Comparison of ENCODE assay signal across 17 cellular contexts in the genomic region with DNA sequence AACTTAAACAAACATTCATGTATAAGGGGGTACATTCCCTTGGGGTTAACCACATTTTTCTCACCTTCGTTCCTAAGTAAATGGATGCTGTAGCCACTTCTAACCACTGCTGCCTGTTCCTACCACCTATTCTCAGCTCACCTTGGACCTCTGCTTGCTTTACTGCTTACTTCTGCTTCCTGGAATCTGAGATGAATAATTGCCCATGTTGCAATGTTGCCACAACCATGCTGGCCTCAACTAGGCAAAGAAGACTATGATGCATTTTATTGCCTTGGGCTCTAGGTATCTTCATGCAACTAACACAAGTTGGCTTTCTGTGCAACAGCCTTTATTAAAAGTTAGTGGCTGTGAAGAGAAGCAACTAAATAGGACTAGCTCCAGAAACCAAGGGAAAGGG.
DNase-seq lines count a peak whose midpoint lies in the region; ATAC-seq, FAIRE-seq and TF ChIP-seq lines count a peak whose summit lies in the region.
"Had no signal": no experiment of that assay in that cellular context is flagged by ENCODE, and none has a peak within 500 bp of the region (broad histone marks: within the 10 kb centered on the region; RNA-seq: fewer than 3 reads in every experiment).

No MANE protein-coding gene starts in this region.

- H3K23ac ChIP-seq in H1 (ENCODE audit: insufficient read length): no peak overlapping the region

- H4K20me1 ChIP-seq in H1 (replicated peaks in 1 of 2; ENCODE audit: control insufficient read depth in 1 of 2, insufficient read depth in 2 of 2, low read length in 2 of 2) (no peaks in the 10 kb centered on the region), osteoblast (ENCODE audit: insufficient read depth, low read length) (no peaks in the 10 kb centered on the region)

- H4K8ac ChIP-seq in H1 (ENCODE audit: extremely low read depth, insufficient read depth, low read length): no peak overlapping the region

- H3K56ac ChIP-seq in H1 (replicated peaks; ENCODE audit: insufficient read length, low read depth, low read length): no peak overlapping the region

- WGBS in H1 (ENCODE audit: extremely low coverage in 1 of 2, insufficient coverage in 1 of 2, insufficient read length in 1 of 2, insufficient replicate concordance in 2 of 2, low coverage in 1 of 2, low lambda C conversion rate in 2 of 2, missing lambda C conversion rate in 1 of 2), 2 experiments: 94% methylated on average over 1 of the region's 1 CpG; no CpG with 5 or more reads in 1 of the 2 experiments

- no peak for ATAC-seq in HG03521 (IDR thresholded peaks at IDR 0.05; ENCODE audit: unreplicated experiment)
- ATAC-seq: activated CD4-positive, CD25-positive, alpha-beta regulatory T cell treated with anti-CD3 and anti-CD28 coated beads, Interleukin-2, amount 50 U/mL, for 24 hours; HCT116; heart left ventricle; naive thymus-derived CD4-positive, alpha-beta T cell had no signal

- H3K79me1 ChIP-seq in H1 (ENCODE audit: low read depth, low read length): no peaks in the 10 kb centered on the region

- H3K79me2 ChIP-seq in H1 (ENCODE audit: control insufficient read depth in 1 of 2, insufficient read depth in 2 of 2, low read length in 2 of 2) (no peaks in the 10 kb centered on the region), osteoblast (ENCODE audit: insufficient read depth, low read length) (no peaks in the 10 kb centered on the region)

- CTCF ChIA-PET in H1 (lab: Charles Lee; ENCODE audit: partially characterized antibody): interaction anchor here (0.9 kb wide), 2 partner anchors 37 to 115 kb away, joined by 3 read pairs; no protein-coding TSS in a partner anchor

- POLR2A ChIA-PET in H1 (lab: Charles Lee; ENCODE audit: partially characterized antibody): no interaction called here

- H3K9me3 ChIP-seq in H1 (ENCODE audit: insufficient read depth in 2 of 2, low read depth in 1 of 2, low read length in 1 of 2) (no peaks in the 10 kb centered on the region), osteoblast (ENCODE audit: low read depth, low read length) (no peaks in the 10 kb centered on the region)
- H3K9me3 ChIP-seq: heart left ventricle had no signal

- H2BK5ac ChIP-seq in H1 (ENCODE audit: low read depth, low read length): no peak overlapping the region

- H3K4me2 ChIP-seq in H1 (ENCODE audit: insufficient read depth in 1 of 2, low read depth in 2 of 2, low read length in 2 of 2) (no peak overlapping the region), osteoblast (ENCODE audit: insufficient read depth, low read length) (no peak overlapping the region)

- no peak overlapping the region for H2BK120ac ChIP-seq in H1 (replicated peaks; ENCODE audit: low read depth, low read length)

- H3K27me3 ChIP-seq in H1 (replicated peaks in 1 of 4; ENCODE audit: control insufficient read depth in 3 of 4, extremely low read depth in 1 of 4, insufficient read depth in 3 of 4, low read length in 3 of 4): peaks cover 0 to 2% (median 0%) of the 10 kb centered on the region in 4 experiments; a peak in 1 of 7 replicates
- no peaks in the 10 kb centered on the region for H3K27me3 ChIP-seq in osteoblast (ENCODE audit: insufficient read depth, low read length)
- H3K27me3 ChIP-seq: heart left ventricle had no signal

- H3K18ac ChIP-seq in H1 (ENCODE audit: extremely low read depth, low read length): no peak overlapping the region

- H3K4me1 ChIP-seq in H1 (replicated peaks in 1 of 4; ENCODE audit: control insufficient read depth in 3 of 4, insufficient read depth in 4 of 4, low read length in 3 of 4) (no peaks in the 10 kb centered on the region), osteoblast (ENCODE audit: insufficient read depth, low read length) (peaks cover 4% of the 10 kb centered on the region)
- H3K4me1 ChIP-seq: heart left ventricle had no signal

- H3K14ac ChIP-seq in H1 (ENCODE audit: insufficient read length): no peak overlapping the region

- no peaks in the 10 kb centered on the region for H3K23me2 ChIP-seq in H1 (ENCODE audit: low read depth, low read length)

- TF ChIP-seq EP300 in H1 (IDR thresholded peaks at IDR 0.05; ENCODE audit: borderline replicate concordance in 1 of 2, low read depth in 2 of 2, low read length in 2 of 2): no peak

- no peak overlapping the region for H2BK15ac ChIP-seq in H1 (ENCODE audit: low read length)

- H3K27ac ChIP-seq in H1 (ENCODE audit: low read depth, low read length) (no peak overlapping the region), osteoblast (ENCODE audit: low read depth, low read length) (no peak overlapping the region)
- H3K27ac ChIP-seq: heart left ventricle had no signal

- H3K4me3 ChIP-seq in H1 (ENCODE audit: extremely low read depth in 1 of 4, insufficient read depth in 2 of 4, low read depth in 3 of 4, low read length in 4 of 4) (no peak overlapping the region), osteoblast (ENCODE audit: insufficient read depth, low read length) (no peak overlapping the region)
- H3K4me3 ChIP-seq: heart left ventricle had no signal

- no peak overlapping the region for H2BK12ac ChIP-seq in H1 (ENCODE audit: low read depth, low read length)

- DNase-seq in HK-2 (ENCODE audit: unreplicated experiment): peak; percentile 4
- DNase-seq in NOMO-1 treated with dmso at 0.1 percent for 144 hours (lab: John Stamatoyannopoulos, UW; ENCODE audit: unreplicated experiment): peak; percentile 52
- no peak for DNase-seq in H1 (ENCODE audit: low read depth in 1 of 2, low spot score in 2 of 2)
- DNase-seq in osteoblast (ENCODE audit: insufficient read length, low spot score, missing footprints): peak; percentile 51
- DNase-seq in activated CD4-positive, CD25-positive, alpha-beta regulatory T cell (lab: John Stamatoyannopoulos, UW): no peak
- DNase-seq in AG08396 (ENCODE audit: low spot score): no peak
- no peak for DNase-seq in KG1 (lab: John Stamatoyannopoulos, UW)
- DNase-seq: heart left ventricle; naive thymus-derived CD4-positive, alpha-beta T cell; NCI-H187 treated with DMSO at 0.1 percent for 48 hours; NCI-H446; SIG-M5 had no signal

- H4K5ac ChIP-seq in H1 (ENCODE audit: insufficient read length, low read depth, low read length): no peak overlapping the region

- TF ChIP-seq RAD21 in H1 (IDR thresholded peaks at IDR 0.05 in 1 of 2, conservative IDR thresholded peaks at IDR 0.05 in 1 of 2; ENCODE audit: low read depth in 2 of 2, low read length in 2 of 2): no peak

- TF ChIP-seq CTCF in H1 (IDR thresholded peaks at IDR 0.05; ENCODE audit: control extremely low read depth in 1 of 3, insufficient read depth in 1 of 3, low read depth in 1 of 3, low read length in 3 of 3) (no peak), osteoblast (IDR thresholded peaks at IDR 0.05; ENCODE audit: extremely low read depth, low read depth, low read length) (no peak)

- no peak for TF ChIP-seq POLR2A in H1 (IDR thresholded peaks at IDR 0.05; ENCODE audit: control extremely low read depth in 1 of 2, low read depth in 2 of 2, low read length in 2 of 2)

- H2BK20ac ChIP-seq in H1 (ENCODE audit: low read length): no peak overlapping the region

- peak; percentile 19 for FAIRE-seq in H1 (lab: Jason Lieb, UNC)
- FAIRE-seq: HTR-8/SVneo, islet of Langerhans had no signal

- H2AK5ac ChIP-seq in H1 (ENCODE audit: low read depth, low read length): no peak overlapping the region

- no peak overlapping the region for H3K4ac ChIP-seq in H1 (replicated peaks; ENCODE audit: insufficient read length, low read depth, low read length)

- no peak overlapping the region for H2AFZ ChIP-seq in H1 (ENCODE audit: low read length)
- H2AFZ ChIP-seq in osteoblast (ENCODE audit: low read length): no peak overlapping the region

- H3K36me3 ChIP-seq in H1 (ENCODE audit: control insufficient read depth in 2 of 4, insufficient read depth in 4 of 4, low read length in 3 of 4) (no peaks in the 10 kb centered on the region), osteoblast (ENCODE audit: insufficient read depth, low read length) (no peaks in the 10 kb centered on the region)
- H3K36me3 ChIP-seq: heart left ventricle had no signal

- H4K91ac ChIP-seq in H1 (replicated peaks; ENCODE audit: insufficient read length, low read length): no peak overlapping the region

- no peak overlapping the region for H3K9ac ChIP-seq in H1 (replicated peaks in 1 of 4; ENCODE audit: extremely low read depth in 1 of 4, low read depth in 3 of 4, low read length in 3 of 4)

TF ChIP-seq in H1, 55 proteins besides CTCF, POLR2A, EP300 and RAD21:
- no peak for TF ChIP-seq RXRA (IDR thresholded peaks at IDR 0.05; ENCODE audit: insufficient read depth, low read depth, low read length)

Comparison
In these comparisons a context has a peak if more than half of its experiments do, and no peak if none do; other contexts are left out.
1. DNase-seq: peak in HK-2 (single experiment), NOMO-1 treated with dmso at 0.1 percent for 144 hours (single experiment) and osteoblast (single experiment); none in H1 (0 of 2), activated CD4-positive, CD25-positive, alpha-beta regulatory T cell (0 of 4), AG08396 (single experiment) and KG1 (single experiment).